8 cellular contexts compared by ENCODE assay signal in genomic region chr7:74453321-74454011, GRCh38. TPM values are rescaled to one million over a fixed set of nuclear protein-coding genes. Genes with fewer than 3 reads are reported as not detected.
DNase-seq lines count a peak whose midpoint lies in the region; ATAC-seq, FAIRE-seq and TF ChIP-seq lines count a peak whose summit lies in the region.

GTF2IRD1 (plus strand) TSS chr7:74453906; CDS start chr7:74508081, 54,175 bp downstream.

- H3K27me3 Mint-ChIP-seq in WTC11 (ENCODE audit: low read depth), result no peaks in the 10 kb centered on the region

- H3K4me1 ChIP-seq in A673 (ENCODE audit: insufficient read depth, low read length, poor library complexity, severe bottlenecking) (peaks cover 12% of the 10 kb centered on the region), small intestine (ENCODE audit: control insufficient read depth in 2 of 2, insufficient read depth in 1 of 2, low read depth in 1 of 2, low read length in 1 of 2) (peaks cover 0 to 1% of the 10 kb centered on the region in 2 donors)

- ATAC-seq in WTC11 (peak; percentile 43), HG02884 (IDR thresholded peaks at IDR 0.05; ENCODE audit: unreplicated experiment) (no peak)

- H3K27ac Mint-ChIP-seq in WTC11, result peak within 1 kb of the TSS; percentile 20; the same call in 1 of the 2 replicates

- H3K27ac ChIP-seq in A673 (ENCODE audit: low read depth, low read length, poor library complexity, severe bottlenecking), result peak within 1 kb of the TSS; percentile 97
- H3K27ac ChIP-seq in small intestine (ENCODE audit: low read depth in 1 of 2, low read length in 1 of 2), result peak within 1 kb of the TSS; percentile 56 to 82

- H3K27me3 ChIP-seq in A673 (replicated peaks; ENCODE audit: insufficient read depth, low read depth, low read length, poor library complexity) (no peaks in the 10 kb centered on the region), small intestine (ENCODE audit: control insufficient read depth in 2 of 2, insufficient read depth in 2 of 2, low read length in 2 of 2) (no peaks in the 10 kb centered on the region)

- BruUV-seq in A673 (replicated peaks; lab: Mats Ljungman, UMichigan), result no TSS peak

- no peaks in the 10 kb centered on the region for H3K9me3 Mint-ChIP-seq in WTC11

- peak within 1 kb of the TSS; percentile 60 for H3K4me3 Mint-ChIP-seq in WTC11

- no peak for TF ChIP-seq CTCF in A673 (conservative IDR thresholded peaks at IDR 0.05; ENCODE audit: low read depth, low read length)
- no peak for TF ChIP-seq CTCF in GM20000 (IDR thresholded peaks at IDR 0.05; ENCODE audit: extremely low read depth, missing control alignments)
- TF ChIP-seq CTCF in WTC11 (IDR thresholded peaks at IDR 0.05), result no peak

- WGBS in small intestine, 3 donors, result 0 to 3% (median 1%) methylated on average over 21 to 62 of the region's 62 CpGs

- POLR2A ChIA-PET in A673 (lab: Charles Lee; ENCODE audit: low non-redundant PET) (interaction anchor here (0.5 kb wide), 1 partner anchor 26 kb away, joined by 3 read pairs; no protein-coding TSS in a partner anchor), WTC11 (lab: Charles Lee) (no interaction called here)

- peak within 1 kb of the TSS; percentile 92 for H3K4me3 ChIP-seq in A673 (ENCODE audit: low read depth, low read length, poor library complexity, severe bottlenecking)
- H3K4me3 ChIP-seq in small intestine (ENCODE audit: low read depth in 1 of 2, low read length in 2 of 2), result peak within 1 kb of the TSS; percentile 56 to 68

- H3K36me3 Mint-ChIP-seq in WTC11, result no peaks in the 10 kb centered on the region

- DNase-seq in A673 (ENCODE audit: low spot score) (peak; percentile 92), GM20000 (ENCODE audit: low spot score) (peak; percentile 85), NCI-H2196 (lab: John Stamatoyannopoulos, UW; ENCODE audit: unreplicated experiment) (peak; percentile 71), WTC11 (ENCODE audit: low spot score) (peak; percentile 73), cerebellum (ENCODE audit: low spot score) (peak; percentile 79), iris pigment epithelial cell (ENCODE audit: low read depth) (peak; percentile 86), small intestine (peak; percentile 58)

- H3K36me3 ChIP-seq in A673 (ENCODE audit: insufficient read depth, low read length, poor library complexity, severe bottlenecking) (no peaks in the 10 kb centered on the region), small intestine (ENCODE audit: control insufficient read depth in 2 of 2, insufficient read depth in 2 of 2, low read length in 2 of 2) (no peaks in the 10 kb centered on the region)

- intact Hi-C loops in A673 (cut with micrococcal nuclease; ENCODE audit: unreplicated experiment), result loop anchor here (5.0 kb wide), 1 partner anchor 114 kb away; no protein-coding TSS in a partner anchor

- FAIRE-seq in small intestine (lab: Jason Lieb, UNC), result no peak

- no peaks in the 10 kb centered on the region for H3K9me3 ChIP-seq in A673 (ENCODE audit: low read depth, low read length, poor library complexity, severe bottlenecking)
- H3K9me3 ChIP-seq in small intestine (ENCODE audit: control insufficient read depth, low read depth), result no peaks in the 10 kb centered on the region

- CTCF ChIA-PET in A673 (lab: Charles Lee), result no interaction called here
- CTCF ChIA-PET in WTC11 (lab: Charles Lee), result interaction anchor here (1.0 to 1.2 kb wide), 2 partner anchors 36 to 247 kb away, joined by 3 read pairs; no protein-coding TSS in a partner anchor

- H3K4me1 Mint-ChIP-seq in WTC11, result peaks cover 13% of the 10 kb centered on the region

TF ChIP-seq in WTC11, 78 proteins besides CTCF, POLR2A, EP300 and RAD21:
- TF ChIP-seq MLX (CRISPR knock-in tag; IDR thresholded peaks at IDR 0.05) (no peak), SP1 (CRISPR knock-in tag; conservative IDR thresholded peaks at IDR 0.05) (0 out of 2 replicates have a peak, but pooled peaks have one; percentile 40), NFYB (CRISPR knock-in tag; conservative IDR thresholded peaks at IDR 0.05; ENCODE audit: low read depth) (peak; percentile 45), FOXP1 (CRISPR knock-in tag; IDR thresholded peaks at IDR 0.05; ENCODE audit: borderline replicate concordance) (0 out of 2 replicates have a peak, but pooled peaks have one; percentile 38)

RNA-seq across cellular contexts. Expression of gene GTF2IRD1, which starts in this region (rescaled TPM):
- total RNA-seq in A673 (2021), result 73.6 and 80.4 TPM in 2 replicates
- 41.6 to 43.5 TPM (median 42.9 TPM) in 3 replicates for total RNA-seq in WTC11 (2021)
- total RNA-seq in cerebellum, result 20.7 TPM
- 10 to 100 TPM in 1 of 3 donors, 1 to 10 TPM in 2; 1.6 to 13.2 (median 7.0) TPM for polyA plus RNA-seq in small intestine
